Comparison of ENCODE assay signal across 1 cellular context in genomic region chr20:45934587-45935415, GRCh38.
TF ChIP-seq lines count a peak whose summit lies in the region.

Gene PCIF1 (plus strand): TSS chr20:45934683. CDS start chr20:45939000, 4,317 bp downstream.

TF ChIP-seq in K562, 482 proteins besides CTCF, POLR2A, EP300 and RAD21 (continued from another document and continues in another):
- TF ChIP-seq POLR3A (IDR thresholded peaks at IDR 0.05; ENCODE audit: borderline replicate concordance, extremely low read depth, insufficient read depth, insufficient read length) (no peak), ZNF3 (CRISPR knock-in tag; IDR thresholded peaks at IDR 0.05) (no peak), ARID3B (CRISPR knock-in tag; IDR thresholded peaks at IDR 0.05; ENCODE audit: borderline replicate concordance) (no peak), BRD9 (IDR thresholded peaks at IDR 0.05; ENCODE audit: low read depth, partially characterized antibody) (no peak), ZC3H11A (IDR thresholded peaks at IDR 0.05; ENCODE audit: low read depth, low read length) (no peak), USF2 (CRISPR knock-in tag; IDR thresholded peaks at IDR 0.05) (peak; percentile 89), KAT7 (CRISPR knock-in tag; IDR thresholded peaks at IDR 0.05; ENCODE audit: borderline replicate concordance) (no peak), JUND (IDR thresholded peaks at IDR 0.05; ENCODE audit: borderline replicate concordance, low read depth, low read length) (no peak; the same call in 1 of the 2 replicates), JUND (tag; IDR thresholded peaks at IDR 0.05; ENCODE audit: borderline replicate concordance, low read depth, low read length) (no peak), STAT6 (CRISPR knock-in tag; IDR thresholded peaks at IDR 0.05) (no peak), PKNOX1 (IDR thresholded peaks at IDR 0.05) (no peak), HCFC1 (IDR thresholded peaks at IDR 0.05; ENCODE audit: low read depth, low read length) (peak; percentile 95), ETS2 (tag; IDR thresholded peaks at IDR 0.05; ENCODE audit: borderline replicate concordance, poor library complexity, severe bottlenecking) (no peak), CREM (IDR thresholded peaks at IDR 0.05; ENCODE audit: low read depth) (0 out of 2 replicates have a peak, but pooled peaks have one; percentile 13), ZNF695 (CRISPR knock-in tag; IDR thresholded peaks at IDR 0.05) (no peak), PPARD (CRISPR knock-in tag; IDR thresholded peaks at IDR 0.05) (no peak), POLR2B (IDR thresholded peaks at IDR 0.05; ENCODE audit: low read depth, partially characterized antibody) (peak; percentile 95), ZNF589 (CRISPR knock-in tag; IDR thresholded peaks at IDR 0.05; ENCODE audit: low read depth) (peak; percentile 90), SAFB (IDR thresholded peaks at IDR 0.05; ENCODE audit: borderline replicate concordance, low read depth, low read length) (0 out of 2 replicates have a peak, but pooled peaks have one; percentile 20), RBBP5 (IDR thresholded peaks at IDR 0.05; ENCODE audit: borderline replicate concordance, insufficient read depth, low read length, poor library complexity, severe bottlenecking) (peak; percentile 93), LARP7 (IDR thresholded peaks at IDR 0.05) (no peak), NFATC3 (IDR thresholded peaks at IDR 0.05) (no peak), SMAD1 (IDR thresholded peaks at IDR 0.05; ENCODE audit: low read depth, low read length, partially characterized antibody) (peak; percentile 77), ZNF740 (CRISPR knock-in tag; IDR thresholded peaks at IDR 0.05) (no peak), ZNF740 (tag; IDR thresholded peaks at IDR 0.05) (no peak), ZSCAN32 (CRISPR knock-in tag; IDR thresholded peaks at IDR 0.05) (no peak; the same call in 1 of the 2 replicates), MLX (CRISPR knock-in tag; conservative IDR thresholded peaks at IDR 0.05) (no peak; a peak in 1 of 4 replicates), GATA2 (CRISPR knock-in tag; IDR thresholded peaks at IDR 0.05) (no peak), E2F1 (CRISPR knock-in tag; IDR thresholded peaks at IDR 0.05) (0 out of 2 replicates have a peak, but pooled peaks have one; percentile 47), TFAP4 (CRISPR knock-in tag; IDR thresholded peaks at IDR 0.05; ENCODE audit: borderline replicate concordance) (0 out of 2 replicates have a peak, but pooled peaks have one; percentile 65), TAF7 (tag; IDR thresholded peaks at IDR 0.05) (peak; percentile 100), EWSR1 (IDR thresholded peaks at IDR 0.05; ENCODE audit: borderline replicate concordance, low read depth, partially characterized antibody) (no peak), ZNF384 (IDR thresholded peaks at IDR 0.05; ENCODE audit: low read depth, low read length) (no peak), GABPB1 (CRISPR knock-in tag; IDR thresholded peaks at IDR 0.05) (peak; percentile 74), NRF1 (conservative IDR thresholded peaks at IDR 0.05 in 1 of 2, IDR thresholded peaks at IDR 0.05 in 1 of 2) (peak; percentile 96 to 98), KDM5B (IDR thresholded peaks at IDR 0.05; ENCODE audit: insufficient replicate concordance, low read depth, low read length) (peak; percentile 50), ZFP91 (CRISPR knock-in tag; IDR thresholded peaks at IDR 0.05) (no peak), PHF21A (IDR thresholded peaks at IDR 0.05; ENCODE audit: borderline replicate concordance, low read depth) (no peak; the same call in 1 of the 2 replicates), TAF15 (IDR thresholded peaks at IDR 0.05; ENCODE audit: low read depth, low read length) (no peak), MNT (conservative IDR thresholded peaks at IDR 0.05) (peak; percentile 78 to 83), XRCC4 (IDR thresholded peaks at IDR 0.05; ENCODE audit: extremely low read depth, insufficient read depth, insufficient read length) (no peak), ZNF41 (CRISPR knock-in tag; conservative IDR thresholded peaks at IDR 0.05) (no peak), OTX1 (CRISPR knock-in tag; IDR thresholded peaks at IDR 0.05) (peak; percentile 78; the same call in 1 of the 2 replicates), DDX20 (tag; IDR thresholded peaks at IDR 0.05; ENCODE audit: low read depth) (no peak), ADNP (tag; IDR thresholded peaks at IDR 0.05) (no peak), YBX1 (IDR thresholded peaks at IDR 0.05) (no peak), ZNF586 (CRISPR knock-in tag; conservative IDR thresholded peaks at IDR 0.05) (no peak), ZNF436 (CRISPR knock-in tag; IDR thresholded peaks at IDR 0.05) (no peak), TEAD2 (tag; IDR thresholded peaks at IDR 0.05) (no peak), HMGN3 (IDR thresholded peaks at IDR 0.05; ENCODE audit: borderline replicate concordance, extremely low read depth, insufficient read length, low read depth, low read length) (peak; percentile 91), ZNF699 (CRISPR knock-in tag; IDR thresholded peaks at IDR 0.05; ENCODE audit: insufficient replicate concordance) (no peak), SMARCA4 (IDR thresholded peaks at IDR 0.05) (no peak), NCOA2 (IDR thresholded peaks at IDR 0.05; ENCODE audit: partially characterized antibody in 2 of 2) (no peak), ATF2 (CRISPR knock-in tag; IDR thresholded peaks at IDR 0.05) (no peak; the same call in 1 of the 2 replicates), NCOR1 (IDR thresholded peaks at IDR 0.05) (no peak), FOXM1 (IDR thresholded peaks at IDR 0.05; ENCODE audit: low read depth) (no peak), FOXM1 (CRISPR knock-in tag; IDR thresholded peaks at IDR 0.05; ENCODE audit: low read depth) (peak; percentile 92)
